23 cellular contexts compared by ENCODE assay signal in the genomic region with DNA sequence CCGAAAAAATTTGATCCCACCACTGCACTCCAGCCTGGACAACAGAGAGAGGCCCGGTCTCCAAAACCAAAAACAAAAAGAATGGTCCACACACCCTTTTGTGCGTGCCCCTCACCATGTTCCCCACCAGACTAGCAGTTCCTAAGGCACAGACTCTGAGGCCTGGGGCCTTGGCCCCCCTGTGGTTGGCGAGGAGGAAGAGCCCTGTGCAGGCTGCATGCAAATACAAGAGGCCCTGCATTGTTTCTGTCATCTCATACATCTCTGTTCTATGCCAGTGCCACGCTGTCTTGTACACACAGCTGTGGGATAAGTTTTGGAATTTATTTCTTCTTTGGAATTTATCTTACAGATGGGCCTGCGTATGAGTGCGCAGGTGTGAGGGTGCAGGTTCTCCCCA. TPM values are rescaled to one million over a fixed set of nuclear protein-coding genes. Genes with fewer than 3 reads are reported as not detected.
DNase-seq lines count a peak whose midpoint lies in the region; ATAC-seq and TF ChIP-seq lines count a peak whose summit lies in the region.
"Had no signal": no experiment of that assay in that cellular context is flagged by ENCODE, and none has a peak within 500 bp of the region (broad histone marks: within the 10 kb centered on the region; RNA-seq: fewer than 3 reads in every experiment).

No MANE protein-coding gene starts in this region.

- peak; percentile 31; the same call in 1 of the 3 replicates for TF ChIP-seq CTCF in GM12872 (IDR thresholded peaks at IDR 0.05; ENCODE audit: insufficient read depth, low read depth, low read length)
- no peak for TF ChIP-seq CTCF in SU-DHL-6 (IDR thresholded peaks at IDR 0.05; ENCODE audit: insufficient read depth, low read length, poor library complexity, severe bottlenecking)

- no peaks in the 10 kb centered on the region for H3K9me2 ChIP-seq in SU-DHL-6 (replicated peaks; ENCODE audit: insufficient read depth, low read length)

- H3K9me3 ChIP-seq in SU-DHL-6 (ENCODE audit: insufficient read depth, low read length) = no peaks in the 10 kb centered on the region
- H3K9me3 ChIP-seq: esophagus squamous epithelium, prostate gland, testis had no signal

- H3K4me2 ChIP-seq in SU-DHL-6 (ENCODE audit: low read depth, low read length, poor library complexity, severe bottlenecking) = peak overlapping the region; percentile 72
- H3K4me2 ChIP-seq: hepatocyte had no signal

- H3K9me3 Mint-ChIP-seq in IgD-negative memory B cell = no peaks in the 10 kb centered on the region
- H3K9me3 Mint-ChIP-seq in stimulated activated memory B cell treated with anti-CD40 and anti-IgM and Interleukin-4, amounts not matched to agents 10 μg/mL and 1 μg/mL and 100 μg/mL, for 72 hours = no peaks in the 10 kb centered on the region
- H3K9me3 Mint-ChIP-seq: activated T-cell treated with anti-CD3 and anti-CD28 coated beads, Interleukin-2, amount 50 U/mL, for 4 hours had no signal

- H3K9ac ChIP-seq in SU-DHL-6 (ENCODE audit: low read length) = peak overlapping the region; percentile 54

- H3K27me3 Mint-ChIP-seq in IgD-negative memory B cell = no peaks in the 10 kb centered on the region
- no peaks in the 10 kb centered on the region for H3K27me3 Mint-ChIP-seq in stimulated activated memory B cell treated with anti-CD40 and anti-IgM and Interleukin-4, amounts not matched to agents 10 μg/mL and 1 μg/mL and 100 μg/mL, for 72 hours

- no peaks in the 10 kb centered on the region for H4K20me1 ChIP-seq in SU-DHL-6 (ENCODE audit: low read depth, low read length)

- peak overlapping the region; percentile 19 for H3K4me3 ChIP-seq in SU-DHL-6 (ENCODE audit: insufficient read depth, low read length, poor library complexity, severe bottlenecking)
- H3K4me3 ChIP-seq: esophagus squamous epithelium, hepatocyte, prostate gland, testis had no signal

- no peak for DNase-seq in SW 1271 (lab: John Stamatoyannopoulos, UW)
- DNase-seq: activated CD4-positive, alpha-beta T cell treated with anti-CD3 and anti-CD28 coated beads for 4 hours; activated CD8-positive, alpha-beta memory T cell treated with anti-CD3 and anti-CD28 coated beads for 24 hours; activated gamma-delta T cell treated with Interleukin-2 at 50 U/mL for 16 hours; activated T-cell treated with anti-CD3 and anti-CD28 coated beads, Interleukin-2, amount 50 U/mL, for 4 hours; endodermal cell; esophagus squamous epithelium; left colon; MM.1S; NCI-H1436; NCI-H2081 treated with DMSO at 0.1 percent for 48 hours; NCI-H82; stimulated activated CD4-positive, alpha-beta T cell treated with anti-CD3 and anti-CD28 coated beads, Interleukin-15, amount 100 ng/mL, for 24 hours; stimulated activated naive CD4-positive, alpha-beta T cell treated with Interleukin-2 at 50 U/mL for 16 hours; testis had no signal

- H3F3A ChIP-seq in SU-DHL-6 (ENCODE audit: insufficient read depth) = peaks cover 40% of the 10 kb centered on the region

- peak; percentile 63 for ATAC-seq in stimulated activated memory B cell treated with anti-CD40 and anti-IgM and Interleukin-4, amounts not matched to agents 10 μg/mL and 1 μg/mL and 100 μg/mL, for 72 hours
- ATAC-seq in GM18520 (IDR thresholded peaks at IDR 0.05; ENCODE audit: unreplicated experiment) = no peak
- no peak for ATAC-seq in GM21381 (IDR thresholded peaks at IDR 0.05; ENCODE audit: unreplicated experiment)
- ATAC-seq: activated T-cell treated with anti-CD3 and anti-CD28 coated beads, Interleukin-2, amount 50 U/mL, for 4 hours; left colon had no signal

- peak overlapping the region; percentile 93 for H3K27ac ChIP-seq in SU-DHL-6 (ENCODE audit: low read depth, low read length)
- H3K27ac ChIP-seq: esophagus squamous epithelium, hepatocyte, prostate gland, testis had no signal

- H3K27me3 ChIP-seq in SU-DHL-6 (ENCODE audit: low read length) = no peaks in the 10 kb centered on the region
- H3K27me3 ChIP-seq: esophagus squamous epithelium, hepatocyte, testis had no signal

- peak overlapping the region in 2 of 3 donors; percentile 51 to 64 for H3K27ac Mint-ChIP-seq in IgD-negative memory B cell
- peak overlapping the region; percentile 55 for H3K27ac Mint-ChIP-seq in stimulated activated memory B cell treated with anti-CD40 and anti-IgM and Interleukin-4, amounts not matched to agents 10 μg/mL and 1 μg/mL and 100 μg/mL, for 72 hours

- H2AFZ ChIP-seq in SU-DHL-6 (ENCODE audit: low read depth, low read length, severe bottlenecking) = no peak overlapping the region
- H2AFZ ChIP-seq: hepatocyte had no signal

- peak overlapping the region; percentile 29 to 90 (median 42) for H3K4me3 Mint-ChIP-seq in IgD-negative memory B cell
- H3K4me3 Mint-ChIP-seq in stimulated activated memory B cell treated with anti-CD40 and anti-IgM and Interleukin-4, amounts not matched to agents 10 μg/mL and 1 μg/mL and 100 μg/mL, for 72 hours = peak overlapping the region; percentile 50
- H3K4me3 Mint-ChIP-seq: activated T-cell treated with anti-CD3 and anti-CD28 coated beads, Interleukin-2, amount 50 U/mL, for 4 hours; endodermal cell had no signal

- peaks cover 3% of the 10 kb centered on the region for H3K36me3 Mint-ChIP-seq in IgD-negative memory B cell
- H3K36me3 Mint-ChIP-seq in stimulated activated memory B cell treated with anti-CD40 and anti-IgM and Interleukin-4, amounts not matched to agents 10 μg/mL and 1 μg/mL and 100 μg/mL, for 72 hours = peaks cover 35% of the 10 kb centered on the region

- H3K36me3 ChIP-seq in SU-DHL-6 (ENCODE audit: low read length) = 0 out of 2 replicates have a peak, but pooled peaks cover 7% of the 10 kb centered on the region
- H3K36me3 ChIP-seq: prostate gland had no signal

- peaks cover 17 to 27% (median 22%) of the 10 kb centered on the region in 3 donors for H3K4me1 Mint-ChIP-seq in IgD-negative memory B cell
- H3K4me1 Mint-ChIP-seq in stimulated activated memory B cell treated with anti-CD40 and anti-IgM and Interleukin-4, amounts not matched to agents 10 μg/mL and 1 μg/mL and 100 μg/mL, for 72 hours = peaks cover 49% of the 10 kb centered on the region

- H3K79me2 ChIP-seq in SU-DHL-6 (ENCODE audit: insufficient read depth, low read length) = peaks cover 66% of the 10 kb centered on the region

RNA-seq across cellular contexts. Expression of gene YJEFN3, which starts 4.7 kb away (rescaled TPM):
- polyA plus RNA-seq in IgD-negative memory B cell = not detected

RNA-seq across cellular contexts. Expression of gene NDUFA13, which starts 8.0 kb away (rescaled TPM):
- 324 TPM for polyA plus RNA-seq in IgD-negative memory B cell

RNA-seq across cellular contexts. Expression of gene TSSK6, which starts 8.7 kb away (rescaled TPM):
- 4.6 TPM for polyA plus RNA-seq in IgD-negative memory B cell

RNA-seq across cellular contexts. Expression of gene CILP2, which starts 14.0 kb away (rescaled TPM):
- not detected for polyA plus RNA-seq in IgD-negative memory B cell
